17 cellular contexts compared by ENCODE assay signal in the genomic region with DNA sequence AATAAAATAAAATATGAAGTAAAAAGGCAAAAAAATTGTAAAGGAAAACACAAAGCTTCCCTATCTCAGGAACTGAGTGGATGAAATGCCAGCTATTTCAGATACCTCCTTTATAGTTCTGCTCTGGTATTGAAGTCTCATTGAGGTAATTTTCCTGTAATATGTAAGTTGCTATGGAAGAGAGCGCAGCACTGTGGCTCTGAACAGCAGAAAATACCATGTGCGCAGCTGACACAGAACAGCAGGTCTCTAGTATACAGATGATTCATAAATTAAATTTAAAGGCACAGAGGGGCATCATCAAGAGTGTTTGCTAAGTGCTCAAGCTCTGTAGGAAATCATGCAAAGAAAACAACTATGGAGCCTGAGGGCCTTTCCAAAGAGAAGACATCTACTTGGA.
"Had no signal": no experiment of that assay in that cellular context is flagged by ENCODE, and none has a peak within 500 bp of the region (broad histone marks: within the 10 kb centered on the region; RNA-seq: fewer than 3 reads in every experiment).

No MANE protein-coding gene starts in this region.

- H3K4me3 Mint-ChIP-seq: activated naive CD8-positive, alpha-beta T cell treated with anti-CD3 and anti-CD28 coated beads, Interleukin-2, amount 50 U/mL, for 24 hours; effector memory CD8-positive, alpha-beta T cell; neural crest cell; stimulated activated naive CD8-positive, alpha-beta T cell treated with anti-CD3 and anti-CD28 coated beads, Interleukin-15, Interleukin-2, amounts not matched to agents 100 ng/mL and 50 ng/mL, for 24 hours had no signal

- H3K9me3 ChIP-seq: lower lobe of right lung, suprapubic skin had no signal

- H3K27me3 Mint-ChIP-seq: activated naive CD8-positive, alpha-beta T cell treated with anti-CD3 and anti-CD28 coated beads, Interleukin-2, amount 50 U/mL, for 24 hours; effector memory CD8-positive, alpha-beta T cell; stimulated activated naive CD8-positive, alpha-beta T cell treated with anti-CD3 and anti-CD28 coated beads, Interleukin-15, Interleukin-2, amounts not matched to agents 100 ng/mL and 50 ng/mL, for 24 hours had no signal

- H3K4me3 ChIP-seq: heart left ventricle, lower lobe of right lung, sigmoid colon, spleen, suprapubic skin had no signal

- H3K27ac ChIP-seq: epithelial cell of prostate, heart left ventricle, lower lobe of right lung, sigmoid colon, spleen, suprapubic skin had no signal

- H3K4me1 Mint-ChIP-seq: activated naive CD8-positive, alpha-beta T cell treated with anti-CD3 and anti-CD28 coated beads, Interleukin-2, amount 50 U/mL, for 24 hours; neural crest cell had no signal

- H3K9me3 Mint-ChIP-seq: activated naive CD8-positive, alpha-beta T cell treated with anti-CD3 and anti-CD28 coated beads, Interleukin-2, amount 50 U/mL, for 24 hours; neural crest cell; stimulated activated naive CD8-positive, alpha-beta T cell treated with anti-CD3 and anti-CD28 coated beads, Interleukin-15, Interleukin-2, amounts not matched to agents 100 ng/mL and 50 ng/mL, for 24 hours had no signal

- DNase-seq: activated CD4-positive, CD25-positive, alpha-beta regulatory T cell treated with anti-CD3 and anti-CD28 coated beads, Interleukin-2, amount 50 U/mL, for 72 hours; activated naive CD4-positive, alpha-beta T cell treated with Interleukin-2 at 50 U/mL for 16 hours; activated naive CD8-positive, alpha-beta T cell treated with anti-CD3 and anti-CD28 coated beads, Interleukin-2, amount 50 U/mL, for 24 hours; aorta; cerebellar nuclear complex; effector memory CD8-positive, alpha-beta T cell; heart left ventricle; left cardiac atrium; lower lobe of right lung; midbrain; sigmoid colon; spleen; trophoblast cell had no signal

- ATAC-seq: activated naive CD8-positive, alpha-beta T cell treated with anti-CD3 and anti-CD28 coated beads, Interleukin-2, amount 50 U/mL, for 24 hours; effector memory CD8-positive, alpha-beta T cell; heart left ventricle; left cardiac atrium; lower lobe of right lung had no signal

- H3K27ac Mint-ChIP-seq: activated naive CD8-positive, alpha-beta T cell treated with anti-CD3 and anti-CD28 coated beads, Interleukin-2, amount 50 U/mL, for 24 hours; effector memory CD8-positive, alpha-beta T cell; stimulated activated naive CD8-positive, alpha-beta T cell treated with anti-CD3 and anti-CD28 coated beads, Interleukin-15, Interleukin-2, amounts not matched to agents 100 ng/mL and 50 ng/mL, for 24 hours had no signal

- H3K36me3 ChIP-seq: heart left ventricle, lower lobe of right lung, sigmoid colon, spleen, suprapubic skin had no signal
